ENCODE assay signal across 16 cellular contexts in the genomic region with DNA sequence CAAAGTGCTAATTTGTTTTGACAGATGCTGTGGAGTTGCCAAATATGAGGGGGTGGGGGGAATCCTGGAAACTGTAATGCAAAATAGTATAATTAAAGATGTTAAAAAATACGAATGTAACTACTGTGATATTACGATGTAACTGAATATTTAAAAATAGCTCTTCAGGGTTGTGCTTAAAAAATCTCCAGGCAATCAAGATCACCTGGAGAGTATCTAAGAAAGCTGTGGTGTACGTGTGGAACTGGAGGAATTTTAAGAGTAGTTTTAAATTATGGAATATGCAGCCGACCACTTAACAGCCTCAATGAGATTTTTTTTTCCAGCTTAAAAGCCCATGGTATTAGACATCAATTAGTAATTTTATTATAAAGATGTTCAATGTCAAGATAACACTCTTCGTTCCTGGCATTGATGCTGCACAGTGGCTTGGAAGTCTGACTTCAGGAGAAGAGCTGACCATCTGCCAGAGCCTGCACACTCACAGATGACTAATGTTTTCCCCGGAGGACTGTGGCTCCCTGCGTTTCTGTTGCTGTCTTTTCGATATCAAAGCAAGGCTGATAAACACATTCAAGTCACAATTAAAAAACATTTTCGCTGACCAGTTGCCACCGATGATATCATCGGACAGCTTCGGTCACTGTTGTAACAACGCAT.
DNase-seq lines count a peak whose midpoint lies in the region; ATAC-seq, FAIRE-seq and TF ChIP-seq lines count a peak whose summit lies in the region.
"Had no signal": no experiment of that assay in that cellular context is flagged by ENCODE, and none has a peak within 500 bp of the region (broad histone marks: within the 10 kb centered on the region; RNA-seq: fewer than 3 reads in every experiment).

No MANE protein-coding gene starts in this region.

- no peak overlapping the region for H3K4me3 Mint-ChIP-seq in activated CD8-positive, alpha-beta T cell treated with anti-CD3 and anti-CD28 coated beads for 36 hours
- no peak overlapping the region for H3K4me3 Mint-ChIP-seq in activated T-helper 2 cell treated with anti-CD3 and anti-CD28 coated beads, Interferon-gamma antibody, Interleukin-2, Interleukin-4, amounts not matched to agents 10 μg/mL and 5 μg/mL and 100 μg/mL, durations not matched to agents 14 hours and 24 hours and 36 hours (ENCODE audit: low read depth)
- H3K4me3 Mint-ChIP-seq: activated naive CD8-positive, alpha-beta T cell; naive thymus-derived CD4-positive, alpha-beta T cell had no signal

- H3K4me3 ChIP-seq in left ventricle myocardium inferior, result no peak overlapping the region
- H3K4me3 ChIP-seq in fibroblast of pulmonary artery (replicated peaks; ENCODE audit: low read depth, low read length), result peak overlapping the region; percentile 15

- no peaks in the 10 kb centered on the region for H3K9me3 Mint-ChIP-seq in activated CD8-positive, alpha-beta T cell treated with anti-CD3 and anti-CD28 coated beads for 36 hours
- no peaks in the 10 kb centered on the region for H3K9me3 Mint-ChIP-seq in activated T-helper 2 cell treated with anti-CD3 and anti-CD28 coated beads, Interferon-gamma antibody, Interleukin-2, Interleukin-4, amounts not matched to agents 10 μg/mL and 5 μg/mL and 100 μg/mL, durations not matched to agents 14 hours and 24 hours and 36 hours

- H3K4me1 Mint-ChIP-seq in activated CD8-positive, alpha-beta T cell treated with anti-CD3 and anti-CD28 coated beads for 36 hours (ENCODE audit: low read depth), result no peaks in the 10 kb centered on the region
- H3K4me1 Mint-ChIP-seq in activated T-helper 2 cell treated with anti-CD3 and anti-CD28 coated beads, Interferon-gamma antibody, Interleukin-2, Interleukin-4, amounts not matched to agents 10 μg/mL and 5 μg/mL and 100 μg/mL, durations not matched to agents 14 hours and 24 hours and 36 hours (ENCODE audit: low read depth), result no peaks in the 10 kb centered on the region
- H3K4me1 Mint-ChIP-seq: naive thymus-derived CD4-positive, alpha-beta T cell had no signal

- TF ChIP-seq CTCF in left ventricle myocardium inferior (IDR thresholded peaks at IDR 0.05; ENCODE audit: borderline replicate concordance) (no peak), fibroblast of pulmonary artery (IDR thresholded peaks at IDR 0.05; ENCODE audit: low read length, missing control alignments) (no peak)
- no peak for TF ChIP-seq CTCF in activated CD8-positive, alpha-beta T cell treated with anti-CD3 and anti-CD28 coated beads for 36 hours (IDR thresholded peaks at IDR 0.05)

- peaks cover 7% of the 10 kb centered on the region for H3K4me1 ChIP-seq in left ventricle myocardium inferior

- no peak overlapping the region for H3K27ac Mint-ChIP-seq in activated CD8-positive, alpha-beta T cell treated with anti-CD3 and anti-CD28 coated beads for 36 hours
- no peak overlapping the region for H3K27ac Mint-ChIP-seq in activated T-helper 2 cell treated with anti-CD3 and anti-CD28 coated beads, Interferon-gamma antibody, Interleukin-2, Interleukin-4, amounts not matched to agents 10 μg/mL and 5 μg/mL and 100 μg/mL, durations not matched to agents 14 hours and 24 hours and 36 hours
- H3K27ac Mint-ChIP-seq: activated naive CD8-positive, alpha-beta T cell; naive thymus-derived CD4-positive, alpha-beta T cell had no signal

- ATAC-seq in Right ventricle myocardium inferior (peak; percentile 69), HG02973 (IDR thresholded peaks at IDR 0.05; ENCODE audit: unreplicated experiment) (no peak)
- ATAC-seq in activated CD8-positive, alpha-beta T cell treated with anti-CD3 and anti-CD28 coated beads for 36 hours, result no peak
- ATAC-seq: naive thymus-derived CD4-positive, alpha-beta T cell had no signal

- no peaks in the 10 kb centered on the region for H3K9me3 ChIP-seq in left ventricle myocardium inferior (replicated peaks)

- peak; percentile 26 for FAIRE-seq in RCC 7860 (lab: Jason Lieb, UNC)
- FAIRE-seq in urothelium cell line (lab: Jason Lieb, UNC), result no peak
- FAIRE-seq: A204.1 had no signal

- DNase-seq in Right ventricle myocardium inferior (ENCODE audit: missing footprints) (no peak), left ventricle myocardium inferior (no peak), RCC 7860 (ENCODE audit: low spot score) (peak; percentile 54), fibroblast of pulmonary artery (ENCODE audit: low read depth) (peak; percentile 80), urothelium cell line (ENCODE audit: low spot score) (peak; percentile 61)
- DNase-seq in activated CD8-positive, alpha-beta T cell treated with anti-CD3 and anti-CD28 coated beads for 36 hours, result no peak
- no peak for DNase-seq in activated T-helper 2 cell treated with anti-CD3 and anti-CD28 coated beads, Interferon-gamma antibody, Interleukin-2, Interleukin-4, amounts not matched to agents 10 μg/mL and 5 μg/mL and 100 μg/mL, durations not matched to agents 14 hours and 24 hours and 36 hours (ENCODE audit: low spot score)
- DNase-seq: effector CD8-positive, alpha-beta T cell; GDM1; naive thymus-derived CD4-positive, alpha-beta T cell; stimulated activated CD4-positive, alpha-beta T cell treated with anti-CD3 and anti-CD28 coated beads, Interleukin-12 subunit alpha, Interleukin-12 subunit beta, amount 100 ng/mL, for 4 hours; SW 1271 had no signal

- CTCF ChIA-PET in activated CD8-positive, alpha-beta T cell treated with anti-CD3 and anti-CD28 coated beads for 36 hours (lab: Charles Lee), result interaction anchor here (1.3 to 5.7 kb wide), 2 partner anchors 11 to 207 kb away, joined by 6 to 38 read pairs; no protein-coding TSS in a partner anchor

- no peaks in the 10 kb centered on the region for H3K36me3 ChIP-seq in left ventricle myocardium inferior

- peaks cover 3% of the 10 kb centered on the region for H3K27me3 Mint-ChIP-seq in activated CD8-positive, alpha-beta T cell treated with anti-CD3 and anti-CD28 coated beads for 36 hours
- no peaks in the 10 kb centered on the region for H3K27me3 Mint-ChIP-seq in activated T-helper 2 cell treated with anti-CD3 and anti-CD28 coated beads, Interferon-gamma antibody, Interleukin-2, Interleukin-4, amounts not matched to agents 10 μg/mL and 5 μg/mL and 100 μg/mL, durations not matched to agents 14 hours and 24 hours and 36 hours (ENCODE audit: low read depth)
- H3K27me3 Mint-ChIP-seq: activated naive CD8-positive, alpha-beta T cell had no signal

- H3K27me3 ChIP-seq in left ventricle myocardium inferior (ENCODE audit: low read depth), result peaks cover 31% of the 10 kb centered on the region

- H3K36me3 Mint-ChIP-seq in activated CD8-positive, alpha-beta T cell treated with anti-CD3 and anti-CD28 coated beads for 36 hours (ENCODE audit: low read depth), result no peaks in the 10 kb centered on the region
- no peaks in the 10 kb centered on the region for H3K36me3 Mint-ChIP-seq in activated T-helper 2 cell treated with anti-CD3 and anti-CD28 coated beads, Interferon-gamma antibody, Interleukin-2, Interleukin-4, amounts not matched to agents 10 μg/mL and 5 μg/mL and 100 μg/mL, durations not matched to agents 14 hours and 24 hours and 36 hours (ENCODE audit: low read depth)
- H3K36me3 Mint-ChIP-seq: activated naive CD8-positive, alpha-beta T cell; naive thymus-derived CD4-positive, alpha-beta T cell had no signal

- no peak overlapping the region for H3K27ac ChIP-seq in left ventricle myocardium inferior (replicated peaks)
- H3K27ac ChIP-seq: KMS-11 had no signal

- POLR2A ChIA-PET in activated CD8-positive, alpha-beta T cell treated with anti-CD3 and anti-CD28 coated beads for 36 hours (lab: Charles Lee), result no interaction called here

- intact Hi-C loops in Right ventricle myocardium inferior (cut with DNase I) (no loop called here), left ventricle myocardium inferior (cut with micrococcal nuclease) (no loop called here)
- intact Hi-C loops in activated CD8-positive, alpha-beta T cell treated with anti-CD3 and anti-CD28 coated beads for 36 hours (cut with micrococcal nuclease), result no loop called here
- intact Hi-C loops in activated T-helper 2 cell treated with anti-CD3 and anti-CD28 coated beads, Interferon-gamma antibody, Interleukin-2, Interleukin-4, amounts not matched to agents 10 μg/mL and 5 μg/mL and 100 μg/mL, durations not matched to agents 14 hours and 24 hours and 36 hours (cut with micrococcal nuclease), result no loop called here

Comparison
In these comparisons a context has a peak if more than half of its experiments do, and no peak if none do; other contexts are left out.
1. DNase-seq: peak in RCC 7860 (single experiment), fibroblast of pulmonary artery (single experiment) and urothelium cell line (single experiment); none in Right ventricle myocardium inferior (single experiment), left ventricle myocardium inferior (single experiment), activated CD8-positive, alpha-beta T cell treated with anti-CD3 and anti-CD28 coated beads for 36 hours (single experiment) and activated T-helper 2 cell treated with anti-CD3 and anti-CD28 coated beads, Interferon-gamma antibody, Interleukin-2, Interleukin-4, amounts not matched to agents 10 μg/mL and 5 μg/mL and 100 μg/mL, durations not matched to agents 14 hours and 24 hours and 36 hours (single experiment).